ENCODE assay signal across 10 cellular contexts in genomic region chr2:86335865-86336321, GRCh38. TPM values are rescaled to one million over a fixed set of nuclear protein-coding genes. Genes with fewer than 3 reads are reported as not detected.
DNase-seq lines count a peak whose midpoint lies in the region; ATAC-seq and TF ChIP-seq lines count a peak whose summit lies in the region.
"Had no signal": no experiment of that assay in that cellular context is flagged by ENCODE, and none has a peak within 500 bp of the region (broad histone marks: within the 10 kb centered on the region; RNA-seq: fewer than 3 reads in every experiment).

No MANE protein-coding gene starts in this region.

- H3K9me3 ChIP-seq in CD4-positive, alpha-beta T cell (ENCODE audit: control insufficient read depth, low read length): peaks cover 7% of the 10 kb centered on the region
- no peaks in the 10 kb centered on the region for H3K9me3 ChIP-seq in transverse colon
- H3K9me3 ChIP-seq: vagina had no signal

- H3K4me1 Mint-ChIP-seq in CD4-positive, alpha-beta T cell (ENCODE audit: low read depth): peaks cover 27% of the 10 kb centered on the region
- H3K4me1 Mint-ChIP-seq in brain (peaks cover 69% of the 10 kb centered on the region), nephron (peaks cover 49% of the 10 kb centered on the region)

- TF ChIP-seq EP300 in transverse colon (IDR thresholded peaks at IDR 0.05; ENCODE audit: low read depth): no peak

- in situ Hi-C loops in transverse colon (cut with MboI; ENCODE audit: low pct_ligation_motif_present in 1 of 4, low pct_unique_long_range_greater_than_20kb in 1 of 4, low sequenced_read_pairs in 3 of 4): no loop called here

- no peak overlapping the region for H3K27ac ChIP-seq in CD4-positive, alpha-beta T cell (ENCODE audit: low read depth, low read length)
- H3K27ac ChIP-seq in transverse colon: peak overlapping the region in 1 of 4 donors; percentile 65
- H3K27ac ChIP-seq: ovary, vagina had no signal

- POLR2A ChIA-PET in CD4-positive, alpha-beta T cell (lab: Charles Lee): interaction anchor here (3.5 kb wide), 1 partner anchor 105 kb away, joined by 10 read pairs; the partner anchor contains the start of gene KDM3A

- ATAC-seq in CD4-positive, alpha-beta T cell (ENCODE audit: poor library complexity): no peak

- H3K27ac Mint-ChIP-seq in CD4-positive, alpha-beta T cell: no peak overlapping the region
- H3K27ac Mint-ChIP-seq in brain: peak overlapping the region; percentile 45 to 99 (median 96)
- H3K27ac Mint-ChIP-seq in nephron: peak overlapping the region in 1 of 3 experiments; percentile 42

- H3K4me3 ChIP-seq in transverse colon: peak overlapping the region in 1 of 4 donors; percentile 65

- no peak for DNase-seq in CD4-positive, alpha-beta T cell
- DNase-seq in D341Med (ENCODE audit: low spot score) (peak; percentile 43), transverse colon (no peak), NCI-H2196 treated with DMSO at 0.1 percent for 48 hours (lab: John Stamatoyannopoulos, UW; ENCODE audit: unreplicated experiment) (no peak)
- DNase-seq in stimulated activated CD4-positive, alpha-beta T cell treated with anti-CD3 and anti-CD28 coated beads, Interleukin-12 subunit alpha, Interleukin-12 subunit beta, amount 100 ng/mL, for 4 hours: no peak
- DNase-seq: NCI-H1436 treated with DMSO at 0.1 percent for 48 hours, ovary had no signal

- peaks cover 64% of the 10 kb centered on the region for H3K27me3 Mint-ChIP-seq in CD4-positive, alpha-beta T cell
- H3K27me3 Mint-ChIP-seq in brain (peaks cover 30% of the 10 kb centered on the region), nephron (ENCODE audit: low read depth) (peaks cover 75% of the 10 kb centered on the region)

- WGBS in transverse colon (ENCODE audit: low coverage in 1 of 2), 2 donors: 58% methylated on average over 6 of the region's 6 CpGs; no CpG with 5 or more reads in 1 of the 2 donors

- TF ChIP-seq POLR2A in transverse colon (IDR thresholded peaks at IDR 0.05): no peak

- peak overlapping the region; percentile 77 for H3K4me3 Mint-ChIP-seq in CD4-positive, alpha-beta T cell
- H3K4me3 Mint-ChIP-seq in brain: peak overlapping the region; percentile 94 to 97 (median 95)
- H3K4me3 Mint-ChIP-seq in nephron: peak overlapping the region; percentile 89 to 93 (median 90)

- peaks cover 0 to 22% (median 15%) of the 10 kb centered on the region in 4 donors for H3K4me1 ChIP-seq in transverse colon

- no peaks in the 10 kb centered on the region for H3K36me3 ChIP-seq in transverse colon
- H3K36me3 ChIP-seq: ovary, vagina had no signal

- CTCF ChIA-PET in CD4-positive, alpha-beta T cell (lab: Charles Lee): interaction anchor here (0.7 kb wide), 1 partner anchor 41 kb away, joined by 3 read pairs; no protein-coding TSS in a partner anchor

- intact Hi-C loops in CD4-positive, alpha-beta T cell (cut with DNase I, micrococcal nuclease): no loop called here
- intact Hi-C loops in transverse colon (cut with DNase I; ENCODE audit: low total_unique reads): loop anchor here (10.0 kb wide), 1 partner anchor 111 kb away; no protein-coding TSS in a partner anchor

- H3K27me3 ChIP-seq in CD4-positive, alpha-beta T cell (ENCODE audit: control insufficient read depth, insufficient read depth, low read length): peaks cover 51% of the 10 kb centered on the region
- H3K27me3 ChIP-seq in transverse colon: peaks cover 57% of the 10 kb centered on the region
- H3K27me3 ChIP-seq: ovary, vagina had no signal

- TF ChIP-seq CTCF in CD4-positive, alpha-beta T cell (IDR thresholded peaks at IDR 0.05): no peak
- TF ChIP-seq CTCF in brain (conservative IDR thresholded peaks at IDR 0.05) (no peak), nephron (IDR thresholded peaks at IDR 0.05; ENCODE audit: unreplicated experiment in 3 of 3) (no peak), transverse colon (IDR thresholded peaks at IDR 0.05) (no peak)

- peaks cover under 1% of the 10 kb centered on the region for H3K9me3 Mint-ChIP-seq in CD4-positive, alpha-beta T cell
- H3K9me3 Mint-ChIP-seq in brain: peaks cover under 1 to 6% (median 3%) of the 10 kb centered on the region in 5 experiments
- H3K9me3 Mint-ChIP-seq in nephron: peaks cover 2% of the 10 kb centered on the region

- H3K36me3 Mint-ChIP-seq in CD4-positive, alpha-beta T cell (ENCODE audit: low read depth): no peaks in the 10 kb centered on the region
- H3K36me3 Mint-ChIP-seq in brain (peaks cover 8% of the 10 kb centered on the region), nephron (ENCODE audit: low read depth) (peaks cover 2% of the 10 kb centered on the region)

RNA-seq across cellular contexts. Expression of gene REEP1, which starts 1.5 kb away (rescaled TPM):
- total RNA-seq in CD4-positive, alpha-beta T cell: not detected
- polyA plus RNA-seq in brain (ENCODE audit: insufficient read depth, low read depth, low replicate concordance): 12.1 TPM
- total RNA-seq in transverse colon: 100 to 1,000 TPM in 1 of 4 donors, 10 to 100 TPM in 3; 14.1 to 196 (median 32.3) TPM

Comparison
In these comparisons a context has a peak if more than half of its experiments do, and no peak if none do; other contexts are left out.
1. RNA of gene REEP1, which starts 1.5 kb away (total RNA-seq): 14.1 to 196 TPM in transverse colon; not detected in CD4-positive, alpha-beta T cell; every median in the first group is over 10 times any median in the second.
2. Peak in every context shown above with its lines, with median percentiles within 50 percentile points of each other: H3K4me3 Mint-ChIP-seq.